ENCODE assay signal across 8 cellular contexts in the genomic region with DNA sequence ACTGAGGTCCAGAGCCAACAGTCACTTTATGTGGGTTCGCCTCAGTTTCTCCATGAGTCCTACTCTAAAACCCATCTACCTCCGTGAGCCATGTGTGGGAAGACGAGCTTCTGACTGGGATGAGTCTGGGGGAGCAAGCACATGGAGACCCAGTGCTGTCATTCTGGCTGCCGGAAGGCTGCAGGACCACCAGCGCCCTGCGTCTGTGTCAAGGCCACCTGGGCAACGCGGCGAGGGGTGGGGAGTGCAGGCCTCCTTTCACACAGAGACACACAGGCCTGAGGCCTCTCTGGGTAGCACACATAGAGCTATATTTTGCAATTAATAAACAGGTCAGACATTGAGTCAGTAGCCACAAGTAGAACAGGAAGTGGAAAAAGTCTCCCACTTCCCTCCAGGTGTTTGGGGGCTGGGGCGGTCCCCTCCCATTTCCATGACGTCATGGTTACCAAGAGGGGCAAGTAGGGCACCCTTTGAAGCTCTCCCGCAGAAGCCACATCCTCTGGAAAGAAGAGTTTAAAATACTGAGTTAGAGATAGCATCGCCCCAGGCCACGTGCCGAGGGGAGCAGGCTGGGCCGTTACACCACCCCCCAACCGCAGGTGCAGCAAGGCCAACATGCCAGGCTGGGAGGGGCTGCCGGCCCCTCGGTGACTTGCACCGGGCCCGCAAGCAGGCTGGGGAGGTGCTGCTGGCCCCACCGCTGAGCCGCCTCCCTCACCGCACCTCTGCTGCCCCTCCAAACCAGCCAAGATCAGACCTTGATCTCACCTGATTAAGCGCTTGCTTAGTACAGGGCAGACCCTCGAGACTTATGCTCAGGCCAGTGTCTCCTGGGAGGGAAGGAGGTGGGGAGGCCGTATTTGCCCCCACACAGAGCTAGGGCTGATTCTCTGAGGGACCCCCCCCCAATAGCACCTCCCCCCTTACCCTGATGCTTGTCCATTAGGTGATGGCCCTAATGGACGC. TPM values are rescaled to one million over a fixed set of nuclear protein-coding genes. Genes with fewer than 3 reads are reported as not detected.
DNase-seq lines count a peak whose midpoint lies in the region; ATAC-seq and TF ChIP-seq lines count a peak whose summit lies in the region.

No MANE protein-coding gene starts in this region.

- CTCF ChIA-PET in WTC11 (lab: Charles Lee), result interaction anchor here (0.6 to 3.2 kb wide), 40 partner anchors 8 to 362 kb away, joined by 3 to 38 read pairs (median 4); partner anchors contain the start of genes ABHD4, DAD1, OXA1L and RBM23

- H3K27ac Mint-ChIP-seq in CD4-positive, CD25-positive, alpha-beta regulatory T cell, result peak overlapping the region; percentile 98 to 100 (median 100)
- H3K27ac Mint-ChIP-seq in WTC11 (0 out of 2 replicates have a peak overlapping the region, but pooled peaks have one; percentile 49), mesothelial cell of epicardium (peak overlapping the region; percentile 91)

- H3K27me3 ChIP-seq in CD4-positive, CD25-positive, alpha-beta regulatory T cell (ENCODE audit: control insufficient read depth, insufficient read depth, low read length), result no peaks in the 10 kb centered on the region

- H3K27me3 Mint-ChIP-seq in CD4-positive, CD25-positive, alpha-beta regulatory T cell, result peaks cover 10% of the 10 kb centered on the region
- H3K27me3 Mint-ChIP-seq in WTC11 (ENCODE audit: low read depth) (no peaks in the 10 kb centered on the region), mesothelial cell of epicardium (ENCODE audit: low read depth) (peaks cover 14% of the 10 kb centered on the region)

- peaks cover 0 to 2% (median 0%) of the 10 kb centered on the region in 7 donors for H3K9me3 Mint-ChIP-seq in CD4-positive, CD25-positive, alpha-beta regulatory T cell
- H3K9me3 Mint-ChIP-seq in WTC11, result no peaks in the 10 kb centered on the region
- no peaks in the 10 kb centered on the region for H3K9me3 Mint-ChIP-seq in mesothelial cell of epicardium

- POLR2A ChIA-PET in WTC11 (lab: Charles Lee), result no interaction called here

- H3K27ac ChIP-seq in CD4-positive, CD25-positive, alpha-beta regulatory T cell (ENCODE audit: insufficient read depth, low read length, poor library complexity, severe bottlenecking), result peak overlapping the region; percentile 99

- ATAC-seq in CD4-positive, CD25-positive, alpha-beta regulatory T cell (ENCODE audit: low read depth in 2 of 2), result peak; percentile 70 to 76
- ATAC-seq in GM21390 (IDR thresholded peaks at IDR 0.05; ENCODE audit: unreplicated experiment), result peak; percentile 67
- ATAC-seq in WTC11, result peak; percentile 9

- peaks cover 95% of the 10 kb centered on the region for H3K4me1 ChIP-seq in CD4-positive, CD25-positive, alpha-beta regulatory T cell (ENCODE audit: control insufficient read depth, insufficient read depth, low read length, poor library complexity, severe bottlenecking)

- DNase-seq in CD4-positive, CD25-positive, alpha-beta regulatory T cell, result peak; percentile 98 to 100 (median 100)
- DNase-seq in HT-29 (ENCODE audit: low spot score) (peak; percentile 41), WTC11 (ENCODE audit: low spot score) (no peak), cardiac fibroblast (ENCODE audit: low read depth in 2 of 2) (peak; percentile 50 to 92), mesothelial cell of epicardium (ENCODE audit: low spot score in 2 of 2, unreplicated experiment in 2 of 2) (no peak), NCI-H526 treated with DMSO at 0.1 percent for 48 hours (lab: John Stamatoyannopoulos, UW) (no peak)
- peak; percentile 98 for DNase-seq in stimulated activated CD8-positive, alpha-beta memory T cell treated with anti-CD3 and anti-CD28 coated beads, Interleukin-4, amount 100 ng/mL, for 48 hours

- TF ChIP-seq CTCF in WTC11 (IDR thresholded peaks at IDR 0.05), result no peak
- TF ChIP-seq CTCF in cardiac fibroblast (IDR thresholded peaks at IDR 0.05; ENCODE audit: low read depth, low read length), result no peak
- TF ChIP-seq CTCF in mesothelial cell of epicardium (IDR thresholded peaks at IDR 0.05; ENCODE audit: unreplicated experiment), result no peak

- H3K36me3 ChIP-seq in CD4-positive, CD25-positive, alpha-beta regulatory T cell (ENCODE audit: control insufficient read depth, insufficient read depth, low read length), result peaks cover 18% of the 10 kb centered on the region

- H3K4me1 Mint-ChIP-seq in CD4-positive, CD25-positive, alpha-beta regulatory T cell, result peaks cover 35 to 93% (median 75%) of the 10 kb centered on the region in 4 donors
- H3K4me1 Mint-ChIP-seq in WTC11 (peaks cover 49% of the 10 kb centered on the region), mesothelial cell of epicardium (peaks cover 13% of the 10 kb centered on the region)

- H3K9me3 ChIP-seq in CD4-positive, CD25-positive, alpha-beta regulatory T cell (ENCODE audit: control insufficient read depth in 2 of 2, low read length in 2 of 2), result no peaks in the 10 kb centered on the region

- H3K4me3 ChIP-seq in CD4-positive, CD25-positive, alpha-beta regulatory T cell (ENCODE audit: low read depth, low read length), result peak overlapping the region; percentile 72
- H3K4me3 ChIP-seq in cardiac fibroblast (replicated peaks in 1 of 2; ENCODE audit: low read depth in 2 of 2, low read length in 2 of 2), result no peak overlapping the region

- H3K36me3 Mint-ChIP-seq in CD4-positive, CD25-positive, alpha-beta regulatory T cell, result peaks cover 22% of the 10 kb centered on the region
- H3K36me3 Mint-ChIP-seq in WTC11, result no peaks in the 10 kb centered on the region
- no peaks in the 10 kb centered on the region for H3K36me3 Mint-ChIP-seq in mesothelial cell of epicardium

- peak overlapping the region; percentile 88 to 95 (median 92) for H3K4me3 Mint-ChIP-seq in CD4-positive, CD25-positive, alpha-beta regulatory T cell
- no peak overlapping the region; the same call in 1 of the 2 replicates for H3K4me3 Mint-ChIP-seq in WTC11
- peak overlapping the region; percentile 74 for H3K4me3 Mint-ChIP-seq in mesothelial cell of epicardium

TF ChIP-seq in WTC11, 78 proteins besides CTCF, POLR2A, EP300 and RAD21:
- TF ChIP-seq TCF7 (CRISPR knock-in tag; IDR thresholded peaks at IDR 0.05; ENCODE audit: low read depth) (no peak), NR1H2 (CRISPR knock-in tag; IDR thresholded peaks at IDR 0.05) (no peak), KAT7 (CRISPR knock-in tag; IDR thresholded peaks at IDR 0.05; ENCODE audit: borderline replicate concordance) (no peak), MXD4 (CRISPR knock-in tag; IDR thresholded peaks at IDR 0.05; ENCODE audit: borderline replicate concordance) (no peak), MAX (CRISPR knock-in tag; IDR thresholded peaks at IDR 0.05) (0 out of 2 replicates have a peak, but pooled peaks have one; percentile 17)

RNA-seq across cellular contexts. Expression of gene DAD1, which starts 32.7 kb away (rescaled TPM):
- total RNA-seq in CD4-positive, CD25-positive, alpha-beta regulatory T cell, result 81.8 TPM
- 100 to 1,000 TPM; 630 to 720 (median 697) TPM for polyA plus RNA-seq in CD4-positive, CD25-positive, alpha-beta regulatory T cell
- 111 and 124 TPM in 2 replicates for total RNA-seq in HT-29 (2014; rRNA removed; shearing (Covaris generic))
- total RNA-seq in WTC11 (2021) (125 to 156 TPM (median 144 TPM) in 3 replicates), mesothelial cell of epicardium (140 to 141 TPM (median 141 TPM) in 3 replicates)

RNA-seq across cellular contexts. Expression of gene ABHD4, which starts 41.8 kb away (rescaled TPM):
- 10.1 TPM for total RNA-seq in CD4-positive, CD25-positive, alpha-beta regulatory T cell
- 10 to 100 TPM; 10.2 to 13.4 (median 11.1) TPM for polyA plus RNA-seq in CD4-positive, CD25-positive, alpha-beta regulatory T cell
- 6.1 and 8.4 TPM in 2 replicates for total RNA-seq in HT-29 (2014; rRNA removed; shearing (Covaris generic))
- total RNA-seq in WTC11 (2021) (33.5 to 36.1 TPM (median 33.9 TPM) in 3 replicates), mesothelial cell of epicardium (28.2 to 29.3 TPM (median 28.4 TPM) in 3 replicates)

Comparison
In these comparisons a context has a peak if more than half of its experiments do, and no peak if none do; other contexts are left out.
1. ATAC-seq: peak in every context shown above with its lines; median percentile 73 in CD4-positive, CD25-positive, alpha-beta regulatory T cell; 67 in GM21390; 9 in WTC11.
2. DNase-seq: peak in CD4-positive, CD25-positive, alpha-beta regulatory T cell (3 of 3), HT-29 (single experiment), cardiac fibroblast (2 of 2) and stimulated activated CD8-positive, alpha-beta memory T cell treated with anti-CD3 and anti-CD28 coated beads, Interleukin-4, amount 100 ng/mL, for 48 hours (single experiment); none in WTC11 (single experiment), mesothelial cell of epicardium (0 of 2) and NCI-H526 treated with DMSO at 0.1 percent for 48 hours (single experiment).
3. H3K27ac Mint-ChIP-seq: peak in every context shown above with its lines; median percentile 100 in CD4-positive, CD25-positive, alpha-beta regulatory T cell; 91 in mesothelial cell of epicardium; 49 in WTC11.